ENCODE assay signal across 8 cellular contexts in genomic region chr12:58425481-58426392, GRCh38.
DNase-seq lines count a peak whose midpoint lies in the region; ATAC-seq, FAIRE-seq and TF ChIP-seq lines count a peak whose summit lies in the region.

No MANE protein-coding gene starts in this region.

- CTCF ChIA-PET in activated CD8-positive, alpha-beta T cell treated with anti-CD3 and anti-CD28 coated beads for 36 hours (lab: Charles Lee) = no interaction called here
- CTCF ChIA-PET in activated CD8-positive, alpha-beta T cell treated with anti-CD3 and anti-CD28 coated beads, Interleukin-2, amount 10 ng/mL, durations not matched to agents 7 days and 5 days (lab: Charles Lee) = no interaction called here

- peak; percentile 91 for ATAC-seq in activated CD8-positive, alpha-beta T cell treated with anti-CD3 and anti-CD28 coated beads for 36 hours
- ATAC-seq in activated CD8-positive, alpha-beta T cell treated with anti-CD3 and anti-CD28 coated beads, Interleukin-2, amount 10 ng/mL, durations not matched to agents 7 days and 5 days = no peak
- peak; percentile 90 for ATAC-seq in GM21786 (IDR thresholded peaks at IDR 0.05; ENCODE audit: unreplicated experiment)
- ATAC-seq in activated naive CD4-positive, alpha-beta T cell treated with anti-CD3 and anti-CD28 coated beads, Interleukin-2, amount 50 U/mL, for 72 hours = peak; percentile 52 to 97

- no peak overlapping the region for H3K4me3 Mint-ChIP-seq in activated CD8-positive, alpha-beta T cell treated with anti-CD3 and anti-CD28 coated beads for 36 hours
- no peak overlapping the region for H3K4me3 Mint-ChIP-seq in activated CD8-positive, alpha-beta T cell treated with anti-CD3 and anti-CD28 coated beads, Interleukin-2, amount 10 ng/mL, durations not matched to agents 7 days and 5 days

- no peaks in the 10 kb centered on the region for H3K36me3 Mint-ChIP-seq in activated CD8-positive, alpha-beta T cell treated with anti-CD3 and anti-CD28 coated beads for 36 hours (ENCODE audit: low read depth)
- H3K36me3 Mint-ChIP-seq in activated CD8-positive, alpha-beta T cell treated with anti-CD3 and anti-CD28 coated beads, Interleukin-2, amount 10 ng/mL, durations not matched to agents 7 days and 5 days (ENCODE audit: low read depth) = no peaks in the 10 kb centered on the region
- peaks cover 0 to 8% of the 10 kb centered on the region in 2 donors for H3K36me3 Mint-ChIP-seq in activated naive CD4-positive, alpha-beta T cell treated with anti-CD3 and anti-CD28 coated beads, Interleukin-2, amount 50 U/mL, for 72 hours

- intact Hi-C loops in activated CD8-positive, alpha-beta T cell treated with anti-CD3 and anti-CD28 coated beads for 36 hours (cut with micrococcal nuclease) = no loop called here
- intact Hi-C loops in testis (cut with DNase I; ENCODE audit: low total_unique reads) = no loop called here

- POLR2A ChIA-PET in activated CD8-positive, alpha-beta T cell treated with anti-CD3 and anti-CD28 coated beads for 36 hours (lab: Charles Lee) = interaction anchor here (0.6 kb wide), 1 partner anchor 38 kb away, joined by 3 read pairs; no protein-coding TSS in a partner anchor
- POLR2A ChIA-PET in activated CD8-positive, alpha-beta T cell treated with anti-CD3 and anti-CD28 coated beads, Interleukin-2, amount 10 ng/mL, durations not matched to agents 7 days and 5 days (lab: Charles Lee) = no interaction called here

- peaks cover 7% of the 10 kb centered on the region for H3K27me3 Mint-ChIP-seq in activated CD8-positive, alpha-beta T cell treated with anti-CD3 and anti-CD28 coated beads for 36 hours
- peaks cover 6% of the 10 kb centered on the region for H3K27me3 Mint-ChIP-seq in activated CD8-positive, alpha-beta T cell treated with anti-CD3 and anti-CD28 coated beads, Interleukin-2, amount 10 ng/mL, durations not matched to agents 7 days and 5 days (ENCODE audit: low read depth)

- TF ChIP-seq POLR2A in testis (IDR thresholded peaks at IDR 0.05) = no peak

- H3K4me3 ChIP-seq in testis = no peak overlapping the region

- H3K9me3 ChIP-seq in testis = no peaks in the 10 kb centered on the region

- H3K36me3 ChIP-seq in testis (ENCODE audit: low read depth, missing control alignments) = no peaks in the 10 kb centered on the region

- H3K9me3 Mint-ChIP-seq in activated CD8-positive, alpha-beta T cell treated with anti-CD3 and anti-CD28 coated beads for 36 hours = no peaks in the 10 kb centered on the region
- H3K9me3 Mint-ChIP-seq in activated CD8-positive, alpha-beta T cell treated with anti-CD3 and anti-CD28 coated beads, Interleukin-2, amount 10 ng/mL, durations not matched to agents 7 days and 5 days (ENCODE audit: insufficient read depth) = no peaks in the 10 kb centered on the region
- peaks cover 4 to 8% of the 10 kb centered on the region in 2 donors for H3K9me3 Mint-ChIP-seq in activated naive CD4-positive, alpha-beta T cell treated with anti-CD3 and anti-CD28 coated beads, Interleukin-2, amount 50 U/mL, for 72 hours

- peak overlapping the region in 1 of 2 donors; percentile 47 for H3K27ac ChIP-seq in testis

- DNase-seq in activated CD8-positive, alpha-beta T cell treated with anti-CD3 and anti-CD28 coated beads for 36 hours = peak; percentile 18
- no peak for DNase-seq in activated CD8-positive, alpha-beta T cell treated with anti-CD3 and anti-CD28 coated beads, Interleukin-2, amount 10 ng/mL, durations not matched to agents 7 days and 5 days
- DNase-seq in HTR-8/SVneo (ENCODE audit: insufficient read length, low spot score) (peak; percentile 48), iris pigment epithelial cell (ENCODE audit: low read depth) (peak; percentile 97), testis (peak; percentile 30)
- DNase-seq in activated naive CD4-positive, alpha-beta T cell treated with anti-CD3 and anti-CD28 coated beads, Interleukin-2, amount 50 U/mL, for 72 hours (ENCODE audit: low spot score in 2 of 2) = peak in 1 of 2 donors; percentile 7
- no peak for DNase-seq in effector CD8-positive, alpha-beta T cell (lab: John Stamatoyannopoulos, UW)

- peaks cover 12% of the 10 kb centered on the region for H3K4me1 ChIP-seq in testis

- no peaks in the 10 kb centered on the region for H3K27me3 ChIP-seq in testis

- no peak for TF ChIP-seq CTCF in activated CD8-positive, alpha-beta T cell treated with anti-CD3 and anti-CD28 coated beads for 36 hours (IDR thresholded peaks at IDR 0.05)
- TF ChIP-seq CTCF in testis (IDR thresholded peaks at IDR 0.05) = no peak

- H3K27ac Mint-ChIP-seq in activated CD8-positive, alpha-beta T cell treated with anti-CD3 and anti-CD28 coated beads for 36 hours = peak overlapping the region; percentile 34
- H3K27ac Mint-ChIP-seq in activated CD8-positive, alpha-beta T cell treated with anti-CD3 and anti-CD28 coated beads, Interleukin-2, amount 10 ng/mL, durations not matched to agents 7 days and 5 days = no peak overlapping the region
- peak overlapping the region in 1 of 2 donors; percentile 18 for H3K27ac Mint-ChIP-seq in activated naive CD4-positive, alpha-beta T cell treated with anti-CD3 and anti-CD28 coated beads, Interleukin-2, amount 50 U/mL, for 72 hours

- peak; percentile 95 for FAIRE-seq in HTR-8/SVneo (lab: Jason Lieb, UNC)

- peaks cover 12% of the 10 kb centered on the region for H3K4me1 Mint-ChIP-seq in activated CD8-positive, alpha-beta T cell treated with anti-CD3 and anti-CD28 coated beads for 36 hours (ENCODE audit: low read depth)
- H3K4me1 Mint-ChIP-seq in activated CD8-positive, alpha-beta T cell treated with anti-CD3 and anti-CD28 coated beads, Interleukin-2, amount 10 ng/mL, durations not matched to agents 7 days and 5 days (ENCODE audit: low read depth) = peaks cover 19% of the 10 kb centered on the region

- 47 to 50% methylated on average over 3 to 6 of the region's 6 CpGs for WGBS in testis, 2 donors

Comparison
In these comparisons a context has a peak if more than half of its experiments do, and no peak if none do; other contexts are left out.
1. DNase-seq: peak in activated CD8-positive, alpha-beta T cell treated with anti-CD3 and anti-CD28 coated beads for 36 hours (single experiment), HTR-8/SVneo (single experiment), iris pigment epithelial cell (single experiment) and testis (single experiment); none in activated CD8-positive, alpha-beta T cell treated with anti-CD3 and anti-CD28 coated beads, Interleukin-2, amount 10 ng/mL, durations not matched to agents 7 days and 5 days (single experiment) and effector CD8-positive, alpha-beta T cell (single experiment).